In genomic region chr5:140043508-140043872, GRCh38 we compare ENCODE assay signal across 8 cellular contexts. TPM values are rescaled to one million over a fixed set of nuclear protein-coding genes. Genes with fewer than 3 reads are reported as not detected.
DNase-seq lines count a peak whose midpoint lies in the region; ATAC-seq and TF ChIP-seq lines count a peak whose summit lies in the region.

No MANE protein-coding gene starts in this region.

- TF ChIP-seq CTCF in astrocyte of the spinal cord (IDR thresholded peaks at IDR 0.05; ENCODE audit: low read depth, low read length): peak; percentile 22

- no peaks in the 10 kb centered on the region for H3K36me3 Mint-ChIP-seq in immature natural killer cell

- in situ Hi-C loops in astrocyte of the spinal cord (cut with HindIII; ENCODE audit: low sequenced_read_pairs): no loop called here

- ATAC-seq in GM21360 (IDR thresholded peaks at IDR 0.05; ENCODE audit: unreplicated experiment): peak; percentile 17
- ATAC-seq in stimulated activated naive CD8-positive, alpha-beta T cell treated with anti-CD3 and anti-CD28 coated beads, Interleukin-15, amount 100 ng/mL, for 72 hours: peak; percentile 55

- peak overlapping the region; percentile 48 for H3K4me3 ChIP-seq in astrocyte of the spinal cord (ENCODE audit: low read depth, low read length)

- DNase-seq in COR-L47 (lab: John Stamatoyannopoulos, UW) (peak; percentile 42), NCI-H2196 treated with DMSO at 0.1 percent for 48 hours (lab: John Stamatoyannopoulos, UW; ENCODE audit: unreplicated experiment) (peak; percentile 68), astrocyte of the spinal cord (ENCODE audit: low read depth, low spot score) (no peak), immature natural killer cell (no peak), SIG-M5 (lab: John Stamatoyannopoulos, UW) (no peak), amniotic stem cell (lab: John Stamatoyannopoulos, UW) (no peak)
- peak in 1 of 2 donors; percentile 20 for DNase-seq in stimulated activated naive CD8-positive, alpha-beta T cell treated with anti-CD3 and anti-CD28 coated beads, Interleukin-15, amount 100 ng/mL, for 72 hours

- no peak overlapping the region for H3K27ac Mint-ChIP-seq in immature natural killer cell
- peak overlapping the region in 1 of 2 donors; percentile 23 for H3K27ac Mint-ChIP-seq in stimulated activated naive CD8-positive, alpha-beta T cell treated with anti-CD3 and anti-CD28 coated beads, Interleukin-15, amount 100 ng/mL, for 72 hours

- H3K4me1 Mint-ChIP-seq in immature natural killer cell: peaks cover 25% of the 10 kb centered on the region in 2 donors
- peaks cover 17% of the 10 kb centered on the region for H3K4me1 Mint-ChIP-seq in stimulated activated naive CD8-positive, alpha-beta T cell treated with anti-CD3 and anti-CD28 coated beads, Interleukin-15, amount 100 ng/mL, for 72 hours

- peaks cover 17 to 40% (median 27%) of the 10 kb centered on the region in 3 donors for H3K27me3 Mint-ChIP-seq in immature natural killer cell (ENCODE audit: low read depth in 3 of 3)
- peaks cover 86% of the 10 kb centered on the region for H3K27me3 Mint-ChIP-seq in stimulated activated naive CD8-positive, alpha-beta T cell treated with anti-CD3 and anti-CD28 coated beads, Interleukin-15, amount 100 ng/mL, for 72 hours

- peak overlapping the region; percentile 48 to 79 (median 70) for H3K4me3 Mint-ChIP-seq in immature natural killer cell
- H3K4me3 Mint-ChIP-seq in stimulated activated naive CD8-positive, alpha-beta T cell treated with anti-CD3 and anti-CD28 coated beads, Interleukin-15, amount 100 ng/mL, for 72 hours: peak overlapping the region; percentile 72 to 85

- H3K9me3 Mint-ChIP-seq in immature natural killer cell: peaks cover 0 to 7% (median 0%) of the 10 kb centered on the region in 6 donors
- H3K9me3 Mint-ChIP-seq in stimulated activated naive CD8-positive, alpha-beta T cell treated with anti-CD3 and anti-CD28 coated beads, Interleukin-15, amount 100 ng/mL, for 72 hours: no peaks in the 10 kb centered on the region

RNA-seq across cellular contexts. Expression of gene NRG2, which starts 0.4 kb away (rescaled TPM):
- polyA plus RNA-seq in immature natural killer cell: under 1 TPM; 0.08 to 0.21 (median 0.08) TPM

Comparison
In these comparisons a context has a peak if more than half of its experiments do, and no peak if none do; other contexts are left out.
1. DNase-seq: peak in COR-L47 (single experiment) and NCI-H2196 treated with DMSO at 0.1 percent for 48 hours (single experiment); none in astrocyte of the spinal cord (single experiment), immature natural killer cell (0 of 3), SIG-M5 (single experiment) and amniotic stem cell (single experiment).